20 cellular contexts compared by ENCODE assay signal in the genomic region with DNA sequence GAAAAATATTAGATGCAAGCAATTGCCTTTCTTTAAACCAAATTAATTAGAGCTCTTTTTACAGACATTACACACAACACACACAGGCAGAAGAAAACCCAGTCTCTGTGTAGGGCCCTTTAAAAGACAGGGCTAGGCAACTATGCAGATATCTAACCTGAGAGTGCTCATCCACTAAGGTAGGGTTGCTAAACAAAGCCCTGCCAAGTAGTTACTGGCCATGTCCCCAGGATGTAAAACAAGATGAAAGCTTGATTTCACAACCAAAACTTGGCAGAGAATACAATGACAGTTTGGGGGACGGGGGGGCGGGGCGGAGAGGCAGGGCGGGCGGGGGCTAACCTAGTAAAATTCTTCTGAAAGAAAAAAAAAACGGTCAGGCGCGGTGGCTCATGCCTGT.
DNase-seq lines count a peak whose midpoint lies in the region; ATAC-seq, FAIRE-seq and TF ChIP-seq lines count a peak whose summit lies in the region.
"Had no signal": no experiment of that assay in that cellular context is flagged by ENCODE, and none has a peak within 500 bp of the region (broad histone marks: within the 10 kb centered on the region; RNA-seq: fewer than 3 reads in every experiment).

No MANE protein-coding gene starts in this region.

- no peaks in the 10 kb centered on the region for H3F3A ChIP-seq in PC-3 (ENCODE audit: low read length, unreplicated experiment)

- TF ChIP-seq EP300 in HepG2 (IDR thresholded peaks at IDR 0.05; ENCODE audit: low read depth in 2 of 2, low read length in 2 of 2): no peak
- no peak for TF ChIP-seq EP300 in HepG2 (CRISPR knock-in tag; IDR thresholded peaks at IDR 0.05; ENCODE audit: borderline replicate concordance)

- peak; percentile 12 for FAIRE-seq in HepG2 (lab: Jason Lieb, UNC)
- FAIRE-seq: GM12878 had no signal

- DNase-seq in H7 (peak; percentile 7), PC-3 (peak; percentile 18), HepG2 (ENCODE audit: low spot score) (peak; percentile 70), gastrocnemius medialis (peak in 1 of 2 donors; percentile 51), NCI-H2196 treated with DMSO at 0.1 percent for 48 hours (lab: John Stamatoyannopoulos, UW; ENCODE audit: unreplicated experiment) (no peak)
- DNase-seq: ACHN; C1 segment of cervical spinal cord; CD8-positive, alpha-beta memory T cell; DMS53; EL; GM23248; MG63; NCI-H1048; NCI-H1436 treated with DMSO at 0.1 percent for 48 hours; NCI-H510A; NCI-H774 had no signal

- intact Hi-C loops in PC-3 (cut with micrococcal nuclease): no loop called here
- intact Hi-C loops in HepG2 (cut with micrococcal nuclease; ENCODE audit: unreplicated experiment): loop anchor here (1.0 kb wide), 1 partner anchor 161 kb away; no protein-coding TSS in a partner anchor
- intact Hi-C loops in gastrocnemius medialis (cut with DNase I; ENCODE audit: low total_unique reads): no loop called here

- no peaks in the 10 kb centered on the region for H3K9me2 ChIP-seq in PC-3 (replicated peaks; ENCODE audit: low read length)

- H3K4me2 ChIP-seq in PC-3 (ENCODE audit: low read length) (no peak overlapping the region), HepG2 (ENCODE audit: low read depth, low read length) (no peak overlapping the region)
- H3K4me2 ChIP-seq: KMS-11 had no signal

- in situ Hi-C loops in HepG2 (cut with HindIII; ENCODE audit: extremely low pct_ligation_motif_present, low pct_unique_long_range_greater_than_20kb): no loop called here
- in situ Hi-C loops in gastrocnemius medialis (cut with MboI; ENCODE audit: low sequenced_read_pairs in 4 of 4): no loop called here

- no peaks in the 10 kb centered on the region for H3K27me3 ChIP-seq in H7 (ENCODE audit: control insufficient read depth, insufficient read depth, low read length)
- no peaks in the 10 kb centered on the region for H3K27me3 ChIP-seq in PC-3 (ENCODE audit: low read length)
- no peaks in the 10 kb centered on the region for H3K27me3 ChIP-seq in HepG2 (ENCODE audit: control insufficient read depth in 1 of 2, insufficient read depth in 2 of 2, low read length in 2 of 2)
- H3K27me3 ChIP-seq in gastrocnemius medialis: no peaks in the 10 kb centered on the region

- no peak for ATAC-seq in PC-3
- ATAC-seq in HepG2: peak; percentile 49; the same call in 1 of the 3 replicates
- peak; percentile 81 to 99 for ATAC-seq in gastrocnemius medialis
- no peak for ATAC-seq in HG02973 (IDR thresholded peaks at IDR 0.05; ENCODE audit: unreplicated experiment)
- no peak for ATAC-seq in HG03196 (IDR thresholded peaks at IDR 0.05; ENCODE audit: unreplicated experiment)
- ATAC-seq: GM12878 had no signal

- no peaks in the 10 kb centered on the region for H3K4me1 ChIP-seq in PC-3 (ENCODE audit: insufficient read depth, low read length)
- peaks cover 44% of the 10 kb centered on the region for H3K4me1 ChIP-seq in HepG2 (ENCODE audit: insufficient read depth, low read length)
- peaks cover 16 to 22% of the 10 kb centered on the region in 2 donors for H3K4me1 ChIP-seq in gastrocnemius medialis

- no peak overlapping the region for H3K9ac ChIP-seq in PC-3 (ENCODE audit: low read length)
- no peak overlapping the region for H3K9ac ChIP-seq in HepG2 (ENCODE audit: insufficient read depth, low read depth, low read length)
- H3K9ac ChIP-seq: GM23248, KMS-11 had no signal

- WGBS in HepG2 (ENCODE audit: low lambda C conversion rate): 4% methylated on average over 8 of the region's 8 CpGs

- POLR2A ChIA-PET in PC-3 (lab: Charles Lee; ENCODE audit: unreplicated experiment) (no interaction called here), HepG2 (lab: Yijun Ruan, JAX) (no interaction called here)

- H3K36me3 ChIP-seq in H7 (replicated peaks; ENCODE audit: control insufficient read depth, insufficient read depth, low read length) (no peaks in the 10 kb centered on the region), PC-3 (ENCODE audit: low read depth, low read length) (no peaks in the 10 kb centered on the region), HepG2 (replicated peaks in 1 of 2; ENCODE audit: control insufficient read depth in 1 of 2, insufficient read depth in 2 of 2, low read length in 2 of 2) (no peaks in the 10 kb centered on the region), gastrocnemius medialis (no peaks in the 10 kb centered on the region)
- H3K36me3 ChIP-seq: MG63 had no signal

- TF ChIP-seq RAD21 in HepG2 (CRISPR knock-in tag; IDR thresholded peaks at IDR 0.05): no peak

- CTCF ChIA-PET in PC-3 (lab: Charles Lee): no interaction called here
- CTCF ChIA-PET in HepG2 (lab: Yijun Ruan, JAX; ENCODE audit: low intra/inter-chr PET ratio, low total read pairs): no interaction called here

- H3K79me2 ChIP-seq in PC-3 (ENCODE audit: low read length): no peaks in the 10 kb centered on the region
- H3K79me2 ChIP-seq in HepG2 (ENCODE audit: insufficient read depth, low read length): no peaks in the 10 kb centered on the region

- H4K20me1 ChIP-seq in PC-3 (ENCODE audit: low read length) (no peaks in the 10 kb centered on the region), HepG2 (ENCODE audit: insufficient read depth, low read length) (no peaks in the 10 kb centered on the region)

- TF ChIP-seq POLR2A in HepG2 (IDR thresholded peaks at IDR 0.05; ENCODE audit: insufficient read depth in 1 of 2, low read depth in 2 of 2, low read length in 2 of 2) (no peak), gastrocnemius medialis (IDR thresholded peaks at IDR 0.05) (no peak)

- no peak for TF ChIP-seq CTCF in PC-3 (conservative IDR thresholded peaks at IDR 0.05; ENCODE audit: low read depth, low read length)
- no peak for TF ChIP-seq CTCF in HepG2 (CRISPR knock-in tag; IDR thresholded peaks at IDR 0.05)
- no peak for TF ChIP-seq CTCF in gastrocnemius medialis (IDR thresholded peaks at IDR 0.05 in 4 of 5, conservative IDR thresholded peaks at IDR 0.05 in 1 of 5)

- H3K9me3 ChIP-seq in PC-3 (ENCODE audit: low read length) (peaks cover 11% of the 10 kb centered on the region; the same call in 1 of the 2 replicates), HepG2 (ENCODE audit: low read length) (peaks cover 79% of the 10 kb centered on the region), gastrocnemius medialis (no peaks in the 10 kb centered on the region)
- H3K9me3 ChIP-seq: MG63 had no signal

- H3K27ac ChIP-seq in PC-3 (ENCODE audit: low read length) (no peak overlapping the region), HepG2 (ENCODE audit: extremely low read length, insufficient read depth, low read length) (peak overlapping the region; percentile 21), gastrocnemius medialis (no peak overlapping the region)
- H3K27ac ChIP-seq: GM23248, KMS-11 had no signal

- no peak overlapping the region for H2AFZ ChIP-seq in PC-3 (ENCODE audit: low read length)
- H2AFZ ChIP-seq in HepG2 (ENCODE audit: low read length): no peak overlapping the region
- H2AFZ ChIP-seq: GM23248 had no signal

- H3K4me3 ChIP-seq in H7 (ENCODE audit: insufficient read depth, low read depth, low read length) (no peak overlapping the region), PC-3 (ENCODE audit: low read length) (no peak overlapping the region), HepG2 (replicated peaks in 1 of 3; ENCODE audit: insufficient read depth in 1 of 3, low read depth in 2 of 3, low read length in 3 of 3) (no peak overlapping the region), gastrocnemius medialis (no peak overlapping the region)
- H3K4me3 ChIP-seq: GM12878, GM23248, MG63 had no signal

- no TSS peak for BruUV-seq in PC-3 (replicated peaks; lab: Mats Ljungman, UMichigan)
- no TSS peak for BruUV-seq in HepG2 (replicated peaks; lab: Mats Ljungman, UMichigan)

TF ChIP-seq in HepG2, 621 proteins besides CTCF, POLR2A, EP300 and RAD21 (continues in another document):
- TF ChIP-seq ZNF670 (CRISPR knock-in tag; IDR thresholded peaks at IDR 0.05; ENCODE audit: borderline replicate concordance) (no peak), MXD1 (CRISPR knock-in tag; IDR thresholded peaks at IDR 0.05) (no peak), PATZ1 (CRISPR knock-in tag; IDR thresholded peaks at IDR 0.05) (peak; percentile 71; the same call in 1 of the 2 replicates), HOXA5 (CRISPR knock-in tag; IDR thresholded peaks at IDR 0.05) (no peak), FOXA3 (CRISPR knock-in tag; IDR thresholded peaks at IDR 0.05) (no peak), FOXK2 (IDR thresholded peaks at IDR 0.05) (no peak), PHB2 (IDR thresholded peaks at IDR 0.05; ENCODE audit: partially characterized antibody) (no peak), NCOA1 (CRISPR knock-in tag; IDR thresholded peaks at IDR 0.05) (no peak), ZNF639 (CRISPR knock-in tag; conservative IDR thresholded peaks at IDR 0.05) (no peak), ZSCAN20 (CRISPR knock-in tag; IDR thresholded peaks at IDR 0.05; ENCODE audit: borderline replicate concordance) (no peak), ZNF317 (CRISPR knock-in tag; IDR thresholded peaks at IDR 0.05) (no peak)

Comparison
In these comparisons a context has a peak if more than half of its experiments do, and no peak if none do; other contexts are left out.
1. ATAC-seq: peak in HepG2 (single experiment) and gastrocnemius medialis (2 of 2); none in PC-3 (single experiment), HG02973 (single experiment) and HG03196 (single experiment).